25 cellular contexts compared by ENCODE assay signal in genomic region chr16:82404586-82405315, GRCh38.
"Had no signal": no experiment of that assay in that cellular context is flagged by ENCODE, and none has a peak within 500 bp of the region (broad histone marks: within the 10 kb centered on the region; RNA-seq: fewer than 3 reads in every experiment).

No MANE protein-coding gene starts in this region.

- H3K9me3 ChIP-seq: left lung, lower lobe of right lung, ovary, right atrium auricular region, stomach, thoracic aorta, tibial artery, upper lobe of right lung had no signal

- H3K27ac ChIP-seq: left lung, lower lobe of right lung, ovary, right atrium auricular region, skin epidermis, stomach, thoracic aorta, tibial artery, upper lobe of right lung had no signal

- H3K36me3 ChIP-seq: left lung, lower lobe of right lung, ovary, right atrium auricular region, stomach, thoracic aorta, tibial artery, upper lobe of right lung had no signal

- FAIRE-seq: islet of Langerhans, kidney, urothelium cell line had no signal

- H3K27me3 ChIP-seq: ovary, right atrium auricular region had no signal

- DNase-seq: hypothalamus; immature natural killer cell; kidney; left colon; left lung; lower lobe of right lung; mesendoderm; naive B cell; ovary; stimulated activated CD4-positive, alpha-beta T cell treated with anti-CD3 and anti-CD28 coated beads, Interleukin-12 subunit alpha, Interleukin-12 subunit beta, amount 100 ng/mL, for 4 hours; stimulated activated CD4-positive, alpha-beta T cell treated with anti-CD3 and anti-CD28 coated beads, Interleukin-15, amount 100 ng/mL, for 24 hours; stimulated activated CD4-positive, alpha-beta T cell treated with anti-CD3 and anti-CD28 coated beads, Interleukin-2, amount 100 ng/mL, for 24 hours; stimulated activated CD4-positive, alpha-beta T cell treated with anti-CD3 and anti-CD28 coated beads, Interleukin-4, amount 100 ng/mL, for 1 hour; stimulated activated naive B cell treated with anti-CD40 and anti-IgM and Interleukin-4, amounts not matched to agents 10 μg/mL and 1 μg/mL and 100 μg/mL, for 72 hours; stimulated activated naive CD8-positive, alpha-beta T cell treated with anti-CD3 and anti-CD28 coated beads, Interleukin-15, Interleukin-2, amounts not matched to agents 100 U/mL and 50 U/mL, for 24 hours; stomach; tibial artery; trophoblast cell; upper lobe of right lung had no signal

- H3K4me3 ChIP-seq: left lung, lower lobe of right lung, ovary, right atrium auricular region, skin epidermis, stomach, thoracic aorta, tibial artery, upper lobe of right lung had no signal

- ATAC-seq: left colon; left lung; lower lobe of right lung; sciatic nerve; stimulated activated naive B cell treated with anti-CD40 and anti-IgM and Interleukin-4, amounts not matched to agents 10 μg/mL and 1 μg/mL and 100 μg/mL, for 72 hours; stimulated activated naive CD8-positive, alpha-beta T cell treated with anti-CD3 and anti-CD28 coated beads, Interleukin-15, Interleukin-2, amounts not matched to agents 100 U/mL and 50 U/mL, for 24 hours had no signal

- H3K4me1 ChIP-seq: left lung, lower lobe of right lung, right atrium auricular region, stomach, tibial artery, upper lobe of right lung had no signal
